10 cellular contexts compared by ENCODE assay signal in the genomic region with DNA sequence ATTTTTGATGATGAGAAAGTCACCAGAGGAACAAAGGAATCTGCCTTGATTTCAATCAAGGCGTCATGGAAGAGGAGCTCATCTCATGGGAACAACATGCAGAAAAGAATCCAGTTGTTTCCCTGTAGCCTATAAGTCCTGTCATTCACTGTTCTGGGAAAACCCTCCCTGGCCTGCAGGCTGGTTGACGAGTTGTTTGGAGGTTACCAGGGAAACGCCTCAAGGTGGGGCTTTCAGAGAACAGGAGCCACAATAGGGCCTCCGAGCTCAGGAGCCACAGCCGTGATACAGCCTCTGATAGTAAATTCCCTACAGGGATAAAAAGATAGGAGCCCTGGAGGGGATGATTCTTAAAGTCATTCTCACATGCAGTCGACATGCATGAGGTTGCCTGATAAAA.
DNase-seq lines count a peak whose midpoint lies in the region; ATAC-seq and FAIRE-seq lines count a peak whose summit lies in the region.
"Had no signal": no experiment of that assay in that cellular context is flagged by ENCODE, and none has a peak within 500 bp of the region (broad histone marks: within the 10 kb centered on the region; RNA-seq: fewer than 3 reads in every experiment).

No MANE protein-coding gene starts in this region.

- no peaks in the 10 kb centered on the region for H3K36me3 ChIP-seq in small intestine (ENCODE audit: control insufficient read depth in 2 of 2, insufficient read depth in 2 of 2, low read length in 2 of 2)

- H3K27ac ChIP-seq in small intestine (ENCODE audit: low read depth in 1 of 2, low read length in 1 of 2) = no peak overlapping the region

- H3K9me3 ChIP-seq in small intestine (ENCODE audit: control insufficient read depth, low read depth) = no peaks in the 10 kb centered on the region

- no peaks in the 10 kb centered on the region for H3K27me3 ChIP-seq in small intestine (ENCODE audit: control insufficient read depth in 2 of 2, insufficient read depth in 2 of 2, low read length in 2 of 2)

- 11 to 58% (median 35%) methylated on average over 6 of the region's 6 CpGs for WGBS in small intestine, 3 donors

- peak; percentile 31 for DNase-seq in NCI-H345 (lab: John Stamatoyannopoulos, UW)
- DNase-seq in NCI-H345 treated with DMSO at 0.1 percent for 48 hours (lab: John Stamatoyannopoulos, UW; ENCODE audit: unreplicated experiment) = no peak
- peak; percentile 75 for DNase-seq in T1000 (lab: John Stamatoyannopoulos, UW)
- DNase-seq in left cardiac atrium = peak; percentile 49
- peak; percentile 70 for DNase-seq in small intestine
- no peak for DNase-seq in SHP77 (lab: John Stamatoyannopoulos, UW)
- DNase-seq in UCSD-AML1 (lab: John Stamatoyannopoulos, UW; ENCODE audit: unreplicated experiment) = no peak
- DNase-seq: naive B cell, RPMI8226 had no signal

- intact Hi-C loops in left cardiac atrium (cut with DNase I) = no loop called here

- no peak overlapping the region for H3K4me3 ChIP-seq in small intestine (ENCODE audit: low read depth in 1 of 2, low read length in 2 of 2)

- FAIRE-seq in small intestine (lab: Jason Lieb, UNC) = no peak

- ATAC-seq in left cardiac atrium (peak in 1 of 2 donors; percentile 81), HG03280 (IDR thresholded peaks at IDR 0.05; ENCODE audit: unreplicated experiment) (no peak)

- no peaks in the 10 kb centered on the region for H3K4me1 ChIP-seq in small intestine (ENCODE audit: control insufficient read depth in 2 of 2, insufficient read depth in 1 of 2, low read depth in 1 of 2, low read length in 1 of 2)

Comparison
In these comparisons a context has a peak if more than half of its experiments do, and no peak if none do; other contexts are left out.
1. DNase-seq: peak in NCI-H345 (single experiment), T1000 (single experiment), left cardiac atrium (single experiment) and small intestine (single experiment); none in NCI-H345 treated with DMSO at 0.1 percent for 48 hours (single experiment), SHP77 (0 of 2) and UCSD-AML1 (single experiment).